Comparison of ENCODE assay signal across 1 cellular context in genomic region chr7:72446566-72447462, GRCh38.
TF ChIP-seq lines count a peak whose summit lies in the region.

No MANE protein-coding gene starts in this region.

TF ChIP-seq in GM23338, 12 proteins besides CTCF, POLR2A, EP300 and RAD21:
- TF ChIP-seq ZNF462 (CRISPR knock-in tag; IDR thresholded peaks at IDR 0.05) (no peak), ZNF114 (CRISPR knock-in tag; IDR thresholded peaks at IDR 0.05) (no peak), POLR2AphosphoS5 (IDR thresholded peaks at IDR 0.05; ENCODE audit: low read depth) (no peak), CREB1 (CRISPR knock-in tag; IDR thresholded peaks at IDR 0.05; ENCODE audit: low read depth) (no peak), STAT1 (IDR thresholded peaks at IDR 0.05; ENCODE audit: unreplicated experiment) (no peak), JUNB (IDR thresholded peaks at IDR 0.05; ENCODE audit: unreplicated experiment) (no peak), EZH2 (IDR thresholded peaks at IDR 0.05; ENCODE audit: low read depth, unreplicated experiment) (no peak), REST (IDR thresholded peaks at IDR 0.05; ENCODE audit: unreplicated experiment) (no peak), NANOG (IDR thresholded peaks at IDR 0.05; ENCODE audit: borderline replicate concordance) (no peak)
